In the genomic region with DNA sequence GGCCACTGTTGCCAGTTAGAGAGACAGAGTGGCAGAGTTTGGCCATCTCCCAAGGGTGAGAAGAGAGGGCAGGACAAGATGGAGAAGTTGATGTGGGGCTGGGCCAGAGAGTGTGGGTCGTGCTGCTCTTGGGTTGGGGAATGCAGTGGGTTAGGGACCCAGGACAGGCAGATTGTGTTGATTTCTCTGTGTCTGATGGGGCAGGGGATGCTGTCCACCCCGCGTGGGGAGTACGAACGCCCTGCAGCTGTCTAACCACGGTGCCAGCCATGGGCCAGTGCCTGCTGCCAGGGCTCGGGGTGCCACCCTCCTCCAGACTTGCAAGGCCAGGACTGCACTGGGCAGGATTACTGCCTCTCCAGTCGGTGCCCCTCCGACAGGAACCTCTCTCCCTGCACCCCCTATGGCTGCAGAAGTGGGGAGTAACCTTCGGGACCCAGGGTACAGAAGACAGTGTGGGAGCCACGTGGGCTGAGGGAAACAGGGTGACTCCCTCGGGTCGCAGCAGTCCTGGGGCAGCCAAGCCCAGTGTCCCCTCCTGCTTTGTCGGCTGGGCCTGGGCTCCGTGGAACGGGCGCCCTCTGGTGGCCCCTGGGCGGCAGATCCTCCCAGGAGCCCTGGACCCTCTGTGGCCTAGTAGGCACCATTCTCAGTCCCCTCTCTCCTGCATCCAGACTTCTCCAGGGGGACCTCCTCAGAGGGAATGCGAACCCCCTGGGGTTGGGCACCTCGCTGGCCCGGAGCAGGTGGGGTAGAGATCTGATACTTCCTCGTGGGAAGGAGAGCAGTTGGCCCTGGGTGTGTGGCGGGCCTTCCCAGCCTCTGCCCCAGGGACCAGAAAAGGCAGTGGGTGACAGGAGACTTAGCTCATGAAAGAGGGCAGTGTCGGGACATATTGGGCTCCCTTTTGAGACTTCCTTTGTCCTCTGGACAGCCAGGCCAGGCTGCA, we compare ENCODE assay signal across 8 cellular contexts. TPM values are rescaled to one million over a fixed set of nuclear protein-coding genes. Genes with fewer than 3 reads are reported as not detected.
DNase-seq lines count a peak whose midpoint lies in the region; ATAC-seq and TF ChIP-seq lines count a peak whose summit lies in the region.

No MANE protein-coding gene starts in this region.

- peaks cover 4% of the 10 kb centered on the region; the same call in 1 of the 2 replicates for H4K20me1 ChIP-seq in HCT116 (ENCODE audit: insufficient read depth)

- H3K27me3 ChIP-seq in CD4-positive, CD25-positive, alpha-beta regulatory T cell (ENCODE audit: control insufficient read depth, insufficient read depth, low read length) = peaks cover 9% of the 10 kb centered on the region
- H3K27me3 ChIP-seq in HCT116 (ENCODE audit: insufficient read depth, low read length) (no peaks in the 10 kb centered on the region), SJCRH30 (no peaks in the 10 kb centered on the region), trophoblast cell (ENCODE audit: insufficient read depth, low read length) (peaks cover 13% of the 10 kb centered on the region), transverse colon (peaks cover 22% of the 10 kb centered on the region)

- H3K27me3 Mint-ChIP-seq in CD4-positive, CD25-positive, alpha-beta regulatory T cell = peaks cover 14% of the 10 kb centered on the region

- H3K9me2 ChIP-seq in HCT116 (ENCODE audit: insufficient read depth) = no peaks in the 10 kb centered on the region

- peak; percentile 33 to 59 (median 50) for DNase-seq in CD4-positive, CD25-positive, alpha-beta regulatory T cell
- DNase-seq in HCT116 (ENCODE audit: low read depth, low spot score) (peak; percentile 38), SJCRH30 (peak; percentile 72 to 89), germinal center (ENCODE audit: low spot score) (peak; percentile 80), trophoblast cell (peak in 1 of 2 donors; percentile 81), transverse colon (peak; percentile 62), DMS153 treated with DMSO at 0.1 percent for 48 hours (lab: John Stamatoyannopoulos, UW; ENCODE audit: unreplicated experiment) (no peak)
- peak; percentile 72 for DNase-seq in activated naive CD4-positive, alpha-beta T cell treated with Interleukin-2 at 50 U/mL for 16 hours

- H3K4me3 ChIP-seq in CD4-positive, CD25-positive, alpha-beta regulatory T cell (ENCODE audit: low read depth, low read length) = no peak overlapping the region
- H3K4me3 ChIP-seq in HCT116 (replicated peaks in 1 of 2; ENCODE audit: low read depth in 1 of 2, low read length in 2 of 2) = peak overlapping the region; percentile 61 to 71; a peak in 3 of 4 replicates
- H3K4me3 ChIP-seq in SJCRH30 = no peak overlapping the region
- no peak overlapping the region for H3K4me3 ChIP-seq in trophoblast cell (ENCODE audit: low read depth, low read length)
- no peak overlapping the region for H3K4me3 ChIP-seq in transverse colon

- H3K79me1 ChIP-seq in trophoblast cell (ENCODE audit: low read length) = peaks cover 12% of the 10 kb centered on the region

- H3K27ac Mint-ChIP-seq in CD4-positive, CD25-positive, alpha-beta regulatory T cell = peak overlapping the region in 1 of 3 donors; percentile 38

- H3K4me3 Mint-ChIP-seq in CD4-positive, CD25-positive, alpha-beta regulatory T cell = peak overlapping the region in 3 of 4 donors; percentile 11 to 66 (median 46)

- no peaks in the 10 kb centered on the region for H3K9me3 ChIP-seq in CD4-positive, CD25-positive, alpha-beta regulatory T cell (ENCODE audit: control insufficient read depth in 2 of 2, low read length in 2 of 2)
- H3K9me3 ChIP-seq in HCT116 (ENCODE audit: control insufficient read depth in 1 of 2, insufficient read depth in 1 of 2, low read depth in 1 of 2, low read length in 2 of 2) = no peaks in the 10 kb centered on the region
- no peaks in the 10 kb centered on the region for H3K9me3 ChIP-seq in SJCRH30 (replicated peaks)
- peaks cover 3% of the 10 kb centered on the region for H3K9me3 ChIP-seq in trophoblast cell (ENCODE audit: insufficient read depth, low read depth, low read length)
- no peaks in the 10 kb centered on the region for H3K9me3 ChIP-seq in transverse colon

- H2BK120ac ChIP-seq in trophoblast cell (ENCODE audit: insufficient read depth, low read length, poor library complexity) = no peak overlapping the region

- TF ChIP-seq RAD21 in HCT116 (IDR thresholded peaks at IDR 0.05; ENCODE audit: low read depth) = no peak

- H3K18ac ChIP-seq in trophoblast cell (ENCODE audit: low read length) = no peak overlapping the region

- peak overlapping the region; percentile 87; the same call in 1 of the 2 replicates for H3K9ac ChIP-seq in HCT116 (ENCODE audit: low read length)
- H3K9ac ChIP-seq in trophoblast cell (ENCODE audit: low read length) = no peak overlapping the region

- no peak overlapping the region for H3K4ac ChIP-seq in trophoblast cell (ENCODE audit: low read depth, low read length)

- H3K36me3 ChIP-seq in CD4-positive, CD25-positive, alpha-beta regulatory T cell (ENCODE audit: control insufficient read depth, insufficient read depth, low read length) = no peaks in the 10 kb centered on the region
- H3K36me3 ChIP-seq in HCT116 (ENCODE audit: control insufficient read depth in 1 of 2, insufficient read depth in 2 of 2, low read length in 2 of 2) = no peaks in the 10 kb centered on the region; a peak in 1 of 4 replicates
- no peaks in the 10 kb centered on the region for H3K36me3 ChIP-seq in SJCRH30
- H3K36me3 ChIP-seq in trophoblast cell (ENCODE audit: control insufficient read depth in 1 of 2, insufficient read depth in 2 of 2, low read length in 2 of 2) = peaks cover 6 to 8% of the 10 kb centered on the region in 2 experiments
- no peaks in the 10 kb centered on the region for H3K36me3 ChIP-seq in transverse colon

- no peak overlapping the region for H3K23ac ChIP-seq in trophoblast cell (ENCODE audit: low read length)

- no peak overlapping the region for H4K8ac ChIP-seq in trophoblast cell (ENCODE audit: low read depth, low read length)

- TF ChIP-seq CTCF in HCT116 (IDR thresholded peaks at IDR 0.05 in 2 of 3, conservative IDR thresholded peaks at IDR 0.05 in 1 of 3; ENCODE audit: borderline replicate concordance in 1 of 3, insufficient read depth in 1 of 3, low read depth in 2 of 3, low read length in 2 of 3) (peak in 2 of 3 experiments; percentile 93 to 95; a peak in 4 of 6 replicates), transverse colon (IDR thresholded peaks at IDR 0.05) (peak; percentile 84 to 95 (median 91))

- H2BK5ac ChIP-seq in trophoblast cell (ENCODE audit: low read depth, low read length, poor library complexity) = no peak overlapping the region

- TF ChIP-seq POLR2A in HCT116 (IDR thresholded peaks at IDR 0.05; ENCODE audit: borderline replicate concordance, extremely low read depth, insufficient read depth, insufficient read length) (no peak), transverse colon (IDR thresholded peaks at IDR 0.05) (no peak)

- H3K79me2 ChIP-seq in HCT116 (ENCODE audit: insufficient read depth, low read length) = peaks cover 79% of the 10 kb centered on the region
- H3K79me2 ChIP-seq in trophoblast cell (ENCODE audit: control insufficient read depth, insufficient read depth, low read length, poor library complexity) = peaks cover 5% of the 10 kb centered on the region

- CTCF ChIA-PET in HCT116 (lab: Charles Lee) = interaction anchor here (1.2 kb wide), 1 partner anchor 205 kb away, joined by 3 read pairs; no protein-coding TSS in a partner anchor

- in situ Hi-C loops in transverse colon (cut with MboI; ENCODE audit: low pct_ligation_motif_present in 1 of 4, low pct_unique_long_range_greater_than_20kb in 1 of 4, low sequenced_read_pairs in 3 of 4) = loop anchor here (10.0 to 25.0 kb wide), 3 partner anchors 201 to 213 kb away; no protein-coding TSS in a partner anchor

- no peak for TF ChIP-seq EP300 in transverse colon (IDR thresholded peaks at IDR 0.05; ENCODE audit: low read depth)

- H2AK5ac ChIP-seq in trophoblast cell (ENCODE audit: low read length) = no peak overlapping the region

- H2AFZ ChIP-seq in HCT116 (ENCODE audit: low read depth, low read length, poor library complexity, severe bottlenecking) = no peak overlapping the region
- H2AFZ ChIP-seq in trophoblast cell (ENCODE audit: insufficient read depth, low read length, poor library complexity) = no peak overlapping the region

- POLR2A ChIA-PET in HCT116 (lab: Charles Lee) = no interaction called here

- RAD21 ChIA-PET in HCT116 (lab: Charles Lee; ENCODE audit: low non-redundant PET in 1 of 2, low total read pairs in 2 of 2, uncharacterized antibody in 2 of 2, unreplicated experiment in 2 of 2) = no interaction called here

- H4K12ac ChIP-seq in trophoblast cell (ENCODE audit: low read depth, low read length) = no peak overlapping the region

- intact Hi-C loops in HCT116 (cut with micrococcal nuclease) = loop anchor here (1.0 to 10.0 kb wide), 4 partner anchors 68 to 205 kb away; no protein-coding TSS in a partner anchor
- intact Hi-C loops in transverse colon (cut with DNase I; ENCODE audit: low total_unique reads) = loop anchor here (2.0 kb wide), 1 partner anchor 205 kb away; no protein-coding TSS in a partner anchor

- BruUV-seq in HCT116 (replicated peaks; lab: Mats Ljungman, UMichigan) = no TSS peak

- no peak overlapping the region for H3K27ac ChIP-seq in CD4-positive, CD25-positive, alpha-beta regulatory T cell (ENCODE audit: insufficient read depth, low read length, poor library complexity, severe bottlenecking)
- peak overlapping the region; percentile 95 for H3K27ac ChIP-seq in HCT116 (ENCODE audit: low read depth, low read length)
- no peak overlapping the region for H3K27ac ChIP-seq in SJCRH30
- H3K27ac ChIP-seq in trophoblast cell (ENCODE audit: low read depth, low read length) = no peak overlapping the region
- H3K27ac ChIP-seq in transverse colon = no peak overlapping the region

- peak; percentile 26 to 27 for ATAC-seq in CD4-positive, CD25-positive, alpha-beta regulatory T cell (ENCODE audit: low read depth in 2 of 2)
- peak; percentile 48 for ATAC-seq in HCT116

- H3K4me1 Mint-ChIP-seq in CD4-positive, CD25-positive, alpha-beta regulatory T cell = peaks cover 0 to 13% (median 1%) of the 10 kb centered on the region in 4 donors

- no peak overlapping the region for H3K14ac ChIP-seq in trophoblast cell (ENCODE audit: low read length)

- WGBS in trophoblast cell (ENCODE audit: extremely low coverage, insufficient coverage, insufficient read length) = no CpG with 5 or more reads among the region's 24 CpGs
- 24% methylated on average over 24 of the region's 24 CpGs; no CpG with 5 or more reads in 1 of the 2 donors for WGBS in transverse colon (ENCODE audit: low coverage in 1 of 2), 2 donors

- no peak overlapping the region for H2BK12ac ChIP-seq in trophoblast cell (ENCODE audit: low read length)

- no peaks in the 10 kb centered on the region for H3K36me3 Mint-ChIP-seq in CD4-positive, CD25-positive, alpha-beta regulatory T cell

- no peak overlapping the region for H4K91ac ChIP-seq in trophoblast cell (ENCODE audit: low read depth, low read length)

- peak overlapping the region; percentile 86 for H3K4me2 ChIP-seq in HCT116 (ENCODE audit: low read length)
- peak overlapping the region; percentile 35 for H3K4me2 ChIP-seq in trophoblast cell (ENCODE audit: low read length)

- H3K4me1 ChIP-seq in CD4-positive, CD25-positive, alpha-beta regulatory T cell (ENCODE audit: control insufficient read depth, insufficient read depth, low read length, poor library complexity, severe bottlenecking) = peaks cover 20% of the 10 kb centered on the region
- H3K4me1 ChIP-seq in HCT116 (ENCODE audit: control insufficient read depth in 1 of 2, insufficient read depth in 2 of 2, low read length in 2 of 2) (peaks cover 24 to 49% of the 10 kb centered on the region in 2 experiments), SJCRH30 (peaks cover 35% of the 10 kb centered on the region), trophoblast cell (ENCODE audit: control insufficient read depth in 1 of 2, insufficient read depth in 2 of 2, low read length in 2 of 2) (peaks cover 10 to 21% of the 10 kb centered on the region in 2 experiments), transverse colon (peaks cover 14 to 36% (median 22%) of the 10 kb centered on the region in 4 donors)

- H3K9me3 Mint-ChIP-seq in CD4-positive, CD25-positive, alpha-beta regulatory T cell = peaks cover 0 to 1% (median 0%) of the 10 kb centered on the region in 7 donors

RNA-seq across cellular contexts. Expression of a gene that starts 2.7 kb away (rescaled TPM):
- 0.91 TPM for total RNA-seq in CD4-positive, CD25-positive, alpha-beta regulatory T cell
- under 1 TPM; 0.06 to 0.48 (median 0.26) TPM for polyA plus RNA-seq in CD4-positive, CD25-positive, alpha-beta regulatory T cell
- total RNA-seq in HCT116 (2021; ENCODE audit: unreplicated experiment) = 79.1 TPM
- polyA plus RNA-seq in HCT116 (2012) = 53.8 and 67.7 TPM in 2 replicates
- total RNA-seq in SJCRH30 (2014; rRNA removed; shearing (Covaris generic)) = 73.9 and 78.1 TPM in 2 replicates
- polyA plus RNA-seq in trophoblast cell (2013) = 114 and 122 TPM in 2 replicates
- total RNA-seq in transverse colon = 10 to 100 TPM; 10.4 to 31.8 (median 18.0) TPM

Comparison
In these comparisons a context has a peak if more than half of its experiments do, and no peak if none do; other contexts are left out.
1. H3K4me3 ChIP-seq: peak in HCT116 (2 of 2); none in CD4-positive, CD25-positive, alpha-beta regulatory T cell (single experiment), SJCRH30 (single experiment), trophoblast cell (single experiment) and transverse colon (0 of 4).